ENCODE assay signal across 11 cellular contexts in genomic region chr2:188976545-188977268, GRCh38. TPM values are rescaled to one million over a fixed set of nuclear protein-coding genes. Genes with fewer than 3 reads are reported as not detected.
DNase-seq lines count a peak whose midpoint lies in the region; ATAC-seq and TF ChIP-seq lines count a peak whose summit lies in the region.
"Had no signal": no experiment of that assay in that cellular context is flagged by ENCODE, and none has a peak within 500 bp of the region (broad histone marks: within the 10 kb centered on the region; RNA-seq: fewer than 3 reads in every experiment).

No MANE protein-coding gene starts in this region.

- TF ChIP-seq POLR2A in breast epithelium (IDR thresholded peaks at IDR 0.05): no peak

- no peak overlapping the region for H3K9ac ChIP-seq in mammary epithelial cell (ENCODE audit: insufficient read depth, low read length)
- H3K9ac ChIP-seq: parathyroid adenoma had no signal

- no peaks in the 10 kb centered on the region for H4K20me1 ChIP-seq in mammary epithelial cell (ENCODE audit: insufficient read depth, low read length)

- intact Hi-C loops in breast epithelium (cut with DNase I; ENCODE audit: low total_unique reads): no loop called here
- intact Hi-C loops in mammary epithelial cell (cut with micrococcal nuclease): no loop called here
- intact Hi-C loops in aorta (cut with DNase I): loop anchor here (5.0 to 10.0 kb wide), 7 partner anchors 39 to 449 kb away; no protein-coding TSS in a partner anchor

- DNase-seq in breast epithelium (ENCODE audit: low spot score in 2 of 2) (no peak), mammary epithelial cell (no peak), coronary artery (ENCODE audit: low spot score) (no peak), lung microvascular endothelial cell (ENCODE audit: low read depth in 2 of 2) (peak; percentile 24 to 77), aorta (no peak), DMS153 treated with DMSO at 0.1 percent for 48 hours (lab: John Stamatoyannopoulos, UW; ENCODE audit: unreplicated experiment) (no peak), NCI-H510A (lab: John Stamatoyannopoulos, UW) (no peak)
- DNase-seq: CD4-positive, CD25-positive, alpha-beta regulatory T cell; cerebellar nuclear complex had no signal

- ATAC-seq in aorta (ENCODE audit: low FRiP score) (no peak), GM18511 (IDR thresholded peaks at IDR 0.05; ENCODE audit: unreplicated experiment) (no peak)

- no peaks in the 10 kb centered on the region for H3K79me2 ChIP-seq in mammary epithelial cell (ENCODE audit: insufficient read depth, low read length)
- H3K79me2 ChIP-seq: parathyroid adenoma had no signal

- CTCF ChIA-PET in mammary epithelial cell (lab: Charles Lee; ENCODE audit: low non-redundant PET): no interaction called here

- in situ Hi-C loops in mammary epithelial cell (cut with MboI; ENCODE audit: low sequenced_read_pairs in 2 of 2): no loop called here

- no peaks in the 10 kb centered on the region for H3K27me3 ChIP-seq in breast epithelium
- no peaks in the 10 kb centered on the region for H3K27me3 ChIP-seq in mammary epithelial cell (ENCODE audit: insufficient read depth, low read length)
- H3K27me3 ChIP-seq in aorta (ENCODE audit: control insufficient read depth in 1 of 2, insufficient read depth in 2 of 2, low read length in 1 of 2): no peaks in the 10 kb centered on the region

- H3K9me3 ChIP-seq in breast epithelium (no peaks in the 10 kb centered on the region), mammary epithelial cell (replicated peaks; ENCODE audit: insufficient read depth, low read length) (no peaks in the 10 kb centered on the region), aorta (ENCODE audit: control insufficient read depth, low read length) (no peaks in the 10 kb centered on the region)

- dilution Hi-C loops in mammary epithelial cell (cut with HindIII; ENCODE audit: low sequenced_read_pairs): no loop called here

- H3K4me1 ChIP-seq in breast epithelium (no peaks in the 10 kb centered on the region), mammary epithelial cell (ENCODE audit: insufficient read depth, low read length) (no peaks in the 10 kb centered on the region), aorta (ENCODE audit: control insufficient read depth in 1 of 2, insufficient read depth in 2 of 2, low read length in 2 of 2) (peaks cover 0 to 2% of the 10 kb centered on the region in 2 donors)
- H3K4me1 ChIP-seq: parathyroid adenoma had no signal

- H3K4me3 ChIP-seq in breast epithelium: peak overlapping the region; percentile 47 to 60 (median 48)
- H3K4me3 ChIP-seq in mammary epithelial cell (replicated peaks in 1 of 3; ENCODE audit: insufficient read depth in 1 of 3, low read depth in 2 of 3, low read length in 3 of 3): no peak overlapping the region
- peak overlapping the region; percentile 71 for H3K4me3 ChIP-seq in coronary artery
- H3K4me3 ChIP-seq in aorta (ENCODE audit: low read length in 2 of 2): peak overlapping the region; percentile 85 to 98

- 91% methylated on average over 8 of the region's 8 CpGs for WGBS in mammary epithelial cell (ENCODE audit: low coverage, missing lambda C conversion rate)
- 1 to 5% methylated on average over 8 of the region's 8 CpGs for WGBS in aorta, 2 donors

- no peak for TF ChIP-seq CTCF in breast epithelium (IDR thresholded peaks at IDR 0.05)
- peak in 1 of 2 donors; percentile 20 for TF ChIP-seq CTCF in mammary epithelial cell (conservative IDR thresholded peaks at IDR 0.05 in 1 of 2, IDR thresholded peaks at IDR 0.05 in 1 of 2; ENCODE audit: extremely low read depth in 1 of 2, insufficient read depth in 1 of 2, low read depth in 1 of 2, low read length in 2 of 2)
- peak; percentile 22 for TF ChIP-seq CTCF in coronary artery (IDR thresholded peaks at IDR 0.05)

- no peak overlapping the region for H2AFZ ChIP-seq in mammary epithelial cell (ENCODE audit: low read depth, low read length)
- H2AFZ ChIP-seq: parathyroid adenoma had no signal

- H3K36me3 ChIP-seq in breast epithelium (no peaks in the 10 kb centered on the region), mammary epithelial cell (ENCODE audit: insufficient read depth, low read length) (no peaks in the 10 kb centered on the region), aorta (ENCODE audit: control insufficient read depth in 1 of 2, insufficient read depth in 2 of 2, low read length in 1 of 2) (no peaks in the 10 kb centered on the region)

- no peak overlapping the region for H3K4me2 ChIP-seq in mammary epithelial cell (ENCODE audit: insufficient read depth, low read depth, low read length)

- no TSS peak for BruUV-seq in mammary epithelial cell (replicated peaks; lab: Mats Ljungman, UMichigan)

- peak overlapping the region; percentile 75 to 80 for H3K27ac ChIP-seq in breast epithelium
- no peak overlapping the region for H3K27ac ChIP-seq in mammary epithelial cell (ENCODE audit: insufficient read depth, low read depth, low read length)
- peak overlapping the region; percentile 75 to 84 for H3K27ac ChIP-seq in coronary artery
- H3K27ac ChIP-seq in aorta (ENCODE audit: low read depth in 1 of 2, low read length in 2 of 2): no peak overlapping the region
- H3K27ac ChIP-seq: parathyroid adenoma had no signal

RNA-seq across cellular contexts. Expression of gene COL3A1, which starts 2.5 kb away (rescaled TPM):
- total RNA-seq in breast epithelium (100 to 1,000 TPM in 1 of 3 donors, 10 to 100 TPM in 2; 98.1 to 303 (median 98.6) TPM), mammary epithelial cell (1 to 10 TPM in 1 of 2 donors, not detected in 1; 3.8 TPM), lung microvascular endothelial cell (2.2 and 6.2 TPM in 2 replicates), aorta (1,000 to 10,000 TPM in 1 of 2 donors, 100 to 1,000 TPM in 1; 673 to 1,346 TPM)
- polyA plus RNA-seq in mammary epithelial cell (0.03 TPM), aorta (100 to 1,000 TPM; 155 to 875 TPM)
- not detected for polyA minus RNA-seq in mammary epithelial cell
- total RNA-seq: CD4-positive, CD25-positive, alpha-beta regulatory T cell had no signal
- polyA plus RNA-seq: CD4-positive, CD25-positive, alpha-beta regulatory T cell had no signal

Comparison
In these comparisons a context has a peak if more than half of its experiments do, and no peak if none do; other contexts are left out.
1. H3K27ac ChIP-seq: peak in breast epithelium (2 of 2) and coronary artery (2 of 2); none in mammary epithelial cell (single experiment) and aorta (0 of 2).
2. H3K4me3 ChIP-seq: peak in breast epithelium (3 of 3), coronary artery (single experiment) and aorta (2 of 2); none in mammary epithelial cell (0 of 3).
3. RNA of gene COL3A1, which starts 2.5 kb away (total RNA-seq): 673 to 1,346 TPM in aorta and 98.1 to 303 TPM in breast epithelium; 2.2 to 6.2 TPM in lung microvascular endothelial cell and 3.8 TPM in mammary epithelial cell; every median in the first group is over 10 times any median in the second.
4. DNase-seq: peak in lung microvascular endothelial cell (2 of 2); none in breast epithelium (0 of 2), mammary epithelial cell (single experiment), coronary artery (single experiment), aorta (0 of 2), DMS153 treated with DMSO at 0.1 percent for 48 hours (single experiment) and NCI-H510A (single experiment).
5. intact Hi-C loops: an anchor here in aorta (5.0 to 10.0 kb wide); none called in breast epithelium and mammary epithelial cell.